ENCODE assay signal across 8 cellular contexts in genomic region chr11:120432056-120433018, GRCh38.
DNase-seq lines count a peak whose midpoint lies in the region; ATAC-seq, FAIRE-seq and TF ChIP-seq lines count a peak whose summit lies in the region.

No MANE protein-coding gene starts in this region.

- DNase-seq in stimulated activated CD4-positive, alpha-beta T cell treated with anti-CD3 and anti-CD28 coated beads, Interleukin-1b, Interleukin-23, amount 100 ng/mL, for 48 hours: peak; percentile 2
- DNase-seq in stimulated activated CD4-positive, alpha-beta T cell treated with anti-CD3 and anti-CD28 coated beads, Interleukin-4, amount 100 ng/mL, for 1 hour: no peak
- peak; percentile 4 for DNase-seq in RPMI8226
- DNase-seq in endothelial cell of umbilical vein (ENCODE audit: low read depth, low spot score): peak; percentile 97
- DNase-seq in osteoblast (ENCODE audit: insufficient read length, low spot score, missing footprints): peak; percentile 39
- DNase-seq in NCI-H774 (lab: John Stamatoyannopoulos, UW): no peak
- DNase-seq in stimulated activated naive CD4-positive, alpha-beta T cell (lab: John Stamatoyannopoulos, UW): no peak

- BruUV-seq in endothelial cell of umbilical vein (replicated peaks; lab: Mats Ljungman, UMichigan): TSS peak; percentile 18

- TF ChIP-seq CTCF in endothelial cell of umbilical vein (IDR thresholded peaks at IDR 0.05; ENCODE audit: extremely low read depth in 1 of 2, insufficient read depth in 1 of 2, low read depth in 1 of 2, low read length in 2 of 2) (no peak), osteoblast (IDR thresholded peaks at IDR 0.05; ENCODE audit: extremely low read depth, low read depth, low read length) (no peak)

- H3K9me1 ChIP-seq in endothelial cell of umbilical vein (replicated peaks; ENCODE audit: control insufficient read depth, extremely low read depth, insufficient read depth, low read length): no peaks in the 10 kb centered on the region

- peak overlapping the region; percentile 75 for H3K27ac ChIP-seq in endothelial cell of umbilical vein (ENCODE audit: insufficient read depth, low read depth, low read length)
- H3K27ac ChIP-seq in osteoblast (ENCODE audit: low read depth, low read length): peak overlapping the region; percentile 94

- H3K4me1 ChIP-seq in endothelial cell of umbilical vein (ENCODE audit: control insufficient read depth, extremely low read depth, insufficient read depth, low read length) (peaks cover 20% of the 10 kb centered on the region), osteoblast (ENCODE audit: insufficient read depth, low read length) (peaks cover 33% of the 10 kb centered on the region)

- POLR2A ChIA-PET in endothelial cell of umbilical vein (lab: Charles Lee): no interaction called here

- H3K79me2 ChIP-seq in endothelial cell of umbilical vein (ENCODE audit: control insufficient read depth, insufficient read depth, low read length): peaks cover 5% of the 10 kb centered on the region
- peaks cover 3% of the 10 kb centered on the region for H3K79me2 ChIP-seq in osteoblast (ENCODE audit: insufficient read depth, low read length)

- no peaks in the 10 kb centered on the region for H3K9me3 ChIP-seq in endothelial cell of umbilical vein (replicated peaks; ENCODE audit: control insufficient read depth, insufficient read depth, low read length)
- no peaks in the 10 kb centered on the region for H3K9me3 ChIP-seq in osteoblast (ENCODE audit: low read depth, low read length)

- H3K4me3 ChIP-seq in endothelial cell of umbilical vein (replicated peaks in 1 of 3; ENCODE audit: insufficient read depth in 1 of 3, low read depth in 1 of 3, low read length in 3 of 3): no peak overlapping the region
- peak overlapping the region; percentile 31 for H3K4me3 ChIP-seq in osteoblast (ENCODE audit: insufficient read depth, low read length)

- CTCF ChIA-PET in endothelial cell of umbilical vein (lab: Charles Lee): interaction anchor here (0.7 to 5.0 kb wide), 11 partner anchors 22 to 97 kb away, joined by 3 to 27 read pairs (median 4); partner anchors contain the start of gene ARHGEF12

- peak overlapping the region; percentile 28 for H3K9ac ChIP-seq in endothelial cell of umbilical vein (replicated peaks; ENCODE audit: extremely low read depth, insufficient read depth, low read length)

- intact Hi-C loops in endothelial cell of umbilical vein (cut with micrococcal nuclease): loop anchor here (1.0 kb wide), 2 partner anchors 97 to 134 kb away; no protein-coding TSS in a partner anchor

- ATAC-seq in GM18867 (IDR thresholded peaks at IDR 0.05; ENCODE audit: unreplicated experiment): no peak

- no peaks in the 10 kb centered on the region for H4K20me1 ChIP-seq in endothelial cell of umbilical vein (replicated peaks; ENCODE audit: control insufficient read depth, extremely low read depth, insufficient read depth, low read length)
- no peaks in the 10 kb centered on the region for H4K20me1 ChIP-seq in osteoblast (ENCODE audit: insufficient read depth, low read length)

- no peaks in the 10 kb centered on the region for H3K27me3 ChIP-seq in endothelial cell of umbilical vein (ENCODE audit: control insufficient read depth in 2 of 2, insufficient read depth in 2 of 2, low read length in 2 of 2)
- H3K27me3 ChIP-seq in osteoblast (ENCODE audit: insufficient read depth, low read length): no peaks in the 10 kb centered on the region

- H3K4me2 ChIP-seq in endothelial cell of umbilical vein (ENCODE audit: insufficient read depth, low read length) (peak overlapping the region; percentile 60), osteoblast (ENCODE audit: insufficient read depth, low read length) (peak overlapping the region; percentile 66)

- H2AFZ ChIP-seq in endothelial cell of umbilical vein (ENCODE audit: low read depth, low read length) (no peak overlapping the region), osteoblast (ENCODE audit: low read length) (peak overlapping the region; percentile 11)

- FAIRE-seq in endothelial cell of umbilical vein (lab: Jason Lieb, UNC): peak; percentile 86

- TF ChIP-seq POLR2A in endothelial cell of umbilical vein (IDR thresholded peaks at IDR 0.05; ENCODE audit: low read depth, low read length): no peak

- peaks cover 0 to 7% of the 10 kb centered on the region in 2 experiments for H3K36me3 ChIP-seq in endothelial cell of umbilical vein (ENCODE audit: control insufficient read depth in 2 of 2, extremely low read depth in 1 of 2, insufficient read depth in 2 of 2, low read length in 2 of 2)
- peaks cover 9% of the 10 kb centered on the region for H3K36me3 ChIP-seq in osteoblast (ENCODE audit: insufficient read depth, low read length)

- dilution Hi-C loops in endothelial cell of umbilical vein (cut with MboI; ENCODE audit: extremely low pct_ligation_motif_present, low sequenced_read_pairs): no loop called here

TF ChIP-seq in endothelial cell of umbilical vein, 7 proteins besides CTCF, POLR2A, EP300 and RAD21:
- TF ChIP-seq GATA2 (IDR thresholded peaks at IDR 0.05; ENCODE audit: insufficient read depth, insufficient read length, low read depth, low read length): peak; percentile 56
- peak; percentile 95 for TF ChIP-seq FOS (IDR thresholded peaks at IDR 0.05; ENCODE audit: borderline replicate concordance, insufficient read depth, low read length)
- TF ChIP-seq POLR2AphosphoS5 (IDR thresholded peaks at IDR 0.05; ENCODE audit: insufficient read depth, low read depth, low read length): no peak
- TF ChIP-seq JUN (IDR thresholded peaks at IDR 0.05; ENCODE audit: borderline replicate concordance, insufficient read depth, insufficient read length, low read depth): peak; percentile 87
- TF ChIP-seq EZH2 (IDR thresholded peaks at IDR 0.05; ENCODE audit: borderline replicate concordance, low read depth, low read length, severe bottlenecking): no peak

Comparison
In these comparisons a context has a peak if more than half of its experiments do, and no peak if none do; other contexts are left out.
1. DNase-seq: peak in stimulated activated CD4-positive, alpha-beta T cell treated with anti-CD3 and anti-CD28 coated beads, Interleukin-1b, Interleukin-23, amount 100 ng/mL, for 48 hours (single experiment), RPMI8226 (single experiment), endothelial cell of umbilical vein (single experiment) and osteoblast (single experiment); none in stimulated activated CD4-positive, alpha-beta T cell treated with anti-CD3 and anti-CD28 coated beads, Interleukin-4, amount 100 ng/mL, for 1 hour (single experiment), NCI-H774 (single experiment) and stimulated activated naive CD4-positive, alpha-beta T cell (0 of 6).